In the genomic region with DNA sequence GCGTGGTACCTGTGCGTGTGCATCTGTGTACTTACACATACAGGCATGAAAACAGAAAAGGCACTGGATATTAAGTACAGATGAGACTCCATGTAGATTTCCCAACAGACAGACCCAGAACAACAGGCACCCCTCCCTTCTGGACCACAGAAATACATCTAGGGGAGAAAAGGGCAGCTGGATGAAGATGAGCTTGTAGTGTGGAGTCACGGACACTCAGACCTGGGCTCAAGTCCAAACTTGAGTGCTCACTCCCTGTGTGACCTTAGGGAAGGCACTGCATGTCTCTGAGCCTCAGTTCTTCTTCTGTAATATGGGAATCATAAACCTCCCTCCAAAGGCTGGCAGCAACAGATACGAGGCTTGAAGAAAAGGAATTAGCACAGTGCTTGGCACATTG, we compare ENCODE assay signal across 28 cellular contexts.
"Had no signal": no experiment of that assay in that cellular context is flagged by ENCODE, and none has a peak within 500 bp of the region (broad histone marks: within the 10 kb centered on the region; RNA-seq: fewer than 3 reads in every experiment).

No MANE protein-coding gene starts in this region.

- DNase-seq: activated CD4-positive, alpha-beta T cell treated with anti-CD3 and anti-CD28 coated beads for 36 hours; activated CD4-positive, CD25-positive, alpha-beta regulatory T cell; activated CD8-positive, alpha-beta memory T cell treated with anti-CD3 and anti-CD28 coated beads, Interleukin-2, amount 10 ng/mL, durations not matched to agents 7 days and 5 days; activated CD8-positive, alpha-beta T cell treated with anti-CD3 and anti-CD28 coated beads, Interleukin-2, amount 10 ng/mL, durations not matched to agents 7 days and 5 days; activated naive CD8-positive, alpha-beta T cell treated with anti-CD3 and anti-CD28 coated beads, Interleukin-2, amount 50 U/mL, for 24 hours; activated T-cell treated with anti-CD3 and anti-CD28 coated beads, Interleukin-2, amount 50 U/mL, for 48 hours; dermis blood vessel endothelial cell; effector CD4-positive, alpha-beta T cell; hippocampal formation; immature natural killer cell; kidney; left colon; midbrain; natural killer cell; occipital lobe; stimulated activated CD4-positive, alpha-beta T cell treated with anti-CD3 and anti-CD28 coated beads, Interleukin-1b, Interleukin-23, amount 100 ng/mL, for 48 hours; stimulated activated CD4-positive, alpha-beta T cell treated with anti-CD3 and anti-CD28 coated beads, Interleukin-4, amount 100 ng/mL, for 4 hours; stimulated activated CD8-positive, alpha-beta memory T cell treated with anti-CD3 and anti-CD28 coated beads, Interleukin-4, amount 100 ng/mL, for 48 hours; stimulated activated naive CD8-positive, alpha-beta T cell treated with anti-CD3 and anti-CD28 coated beads, Interleukin-15, amount 100 ng/mL, for 72 hours; substantia nigra; T-helper 17 cell; uterus had no signal

- H3K27me3 ChIP-seq: breast epithelium, esophagus muscularis mucosa, neural progenitor cell, uterus had no signal

- H3K9ac ChIP-seq: neural progenitor cell had no signal

- H2AFZ ChIP-seq: neural progenitor cell had no signal

- H3K4me2 ChIP-seq: neural progenitor cell, smooth muscle cell had no signal

- ATAC-seq: activated CD4-positive, alpha-beta T cell treated with anti-CD3 and anti-CD28 coated beads for 36 hours; activated CD8-positive, alpha-beta memory T cell treated with anti-CD3 and anti-CD28 coated beads, Interleukin-2, amount 10 ng/mL, durations not matched to agents 7 days and 5 days; activated CD8-positive, alpha-beta T cell treated with anti-CD3 and anti-CD28 coated beads, Interleukin-2, amount 10 ng/mL, durations not matched to agents 7 days and 5 days; activated naive CD8-positive, alpha-beta T cell treated with anti-CD3 and anti-CD28 coated beads, Interleukin-2, amount 50 U/mL, for 24 hours; natural killer cell; stimulated activated memory B cell treated with anti-CD40 and anti-IgM and Interleukin-4, amounts not matched to agents 10 μg/mL and 1 μg/mL and 100 μg/mL, for 72 hours; stimulated activated naive CD8-positive, alpha-beta T cell treated with anti-CD3 and anti-CD28 coated beads, Interleukin-15, amount 100 ng/mL, for 72 hours; T-helper 17 cell had no signal

- FAIRE-seq: frontal cortex, kidney had no signal

- H3K27ac ChIP-seq: breast epithelium, esophagus muscularis mucosa, neural progenitor cell, uterus had no signal

- H3K4me1 ChIP-seq: breast epithelium, uterus had no signal

- H3K4me3 ChIP-seq: breast epithelium, esophagus muscularis mucosa, neural progenitor cell, smooth muscle cell, uterus had no signal

- H3K36me3 ChIP-seq: breast epithelium, esophagus muscularis mucosa, neural progenitor cell, uterus had no signal

- H3K9me3 ChIP-seq: breast epithelium, esophagus muscularis mucosa, uterus had no signal
